In the genomic region with DNA sequence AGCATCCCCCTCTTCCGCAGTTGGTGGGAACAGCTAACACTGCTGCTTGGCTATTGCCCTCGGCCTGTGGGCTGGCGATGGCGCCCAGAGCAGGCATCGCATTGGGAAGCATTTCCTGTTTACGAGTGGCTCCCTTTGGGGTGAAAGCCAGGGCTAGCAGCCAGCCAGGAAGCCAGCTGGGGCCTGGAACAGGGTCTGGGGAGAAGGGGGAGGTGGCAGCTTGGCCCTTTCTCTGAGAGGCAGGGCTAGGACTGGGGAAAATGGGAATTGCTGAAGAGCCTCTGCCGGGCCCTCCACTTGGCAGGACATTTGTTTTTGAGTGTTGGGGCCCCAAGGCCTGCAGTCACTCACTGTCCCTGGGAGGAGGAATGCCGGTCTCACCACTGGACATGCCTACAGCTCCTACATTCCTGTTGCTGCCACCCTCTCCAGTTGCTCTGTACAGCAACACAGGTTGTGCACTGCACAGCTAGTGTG, we compare ENCODE assay signal across 9 cellular contexts. TPM values are rescaled to one million over a fixed set of nuclear protein-coding genes. Genes with fewer than 3 reads are reported as not detected.
DNase-seq lines count a peak whose midpoint lies in the region; ATAC-seq, FAIRE-seq and TF ChIP-seq lines count a peak whose summit lies in the region.
"Had no signal": no experiment of that assay in that cellular context is flagged by ENCODE, and none has a peak within 500 bp of the region (broad histone marks: within the 10 kb centered on the region; RNA-seq: fewer than 3 reads in every experiment).

No MANE protein-coding gene starts in this region.

- no peak overlapping the region for H3T11ph ChIP-seq in H9 (ENCODE audit: low read length)

- no peak overlapping the region for H2AFZ ChIP-seq in H9 (ENCODE audit: low read length)

- H3K4me1 ChIP-seq in H9 (ENCODE audit: insufficient read depth, low read length) (peaks cover 6% of the 10 kb centered on the region; the same call in 1 of the 2 replicates), kidney (ENCODE audit: control insufficient read depth in 1 of 2, insufficient read depth in 1 of 2, low read depth in 1 of 2, low read length in 2 of 2) (peaks cover 14 to 67% of the 10 kb centered on the region in 2 donors), stomach smooth muscle (ENCODE audit: control insufficient read depth, insufficient read depth, low read length) (peaks cover 89% of the 10 kb centered on the region)

- no peak overlapping the region for H4K8ac ChIP-seq in H9 (replicated peaks; ENCODE audit: insufficient read length, low read depth, low read length)

- H3K36me3 ChIP-seq in kidney (ENCODE audit: control insufficient read depth in 1 of 2, insufficient read depth in 2 of 2, low read length in 2 of 2) (no peaks in the 10 kb centered on the region), stomach smooth muscle (ENCODE audit: control insufficient read depth in 2 of 2, insufficient read depth in 2 of 2, low read length in 2 of 2) (peaks cover 0 to 3% of the 10 kb centered on the region in 2 donors)

- H4K91ac ChIP-seq in H9 (ENCODE audit: insufficient read length, low read depth, low read length): no peak overlapping the region

- H3K9me3 ChIP-seq in H9 (ENCODE audit: control insufficient read depth, low read depth, low read length): no peaks in the 10 kb centered on the region
- H3K9me3 ChIP-seq in kidney (ENCODE audit: control insufficient read depth in 1 of 2, low read length in 2 of 2): no peaks in the 10 kb centered on the region
- H3K9me3 ChIP-seq in stomach smooth muscle (ENCODE audit: control insufficient read depth in 2 of 2, low read length in 2 of 2): no peaks in the 10 kb centered on the region

- H2BK15ac ChIP-seq in H9 (ENCODE audit: low read depth, low read length): no peak overlapping the region

- H3K27me3 Mint-ChIP-seq in H9 (ENCODE audit: low read depth): peaks cover 2% of the 10 kb centered on the region; the same call in 1 of the 2 replicates
- H3K27me3 Mint-ChIP-seq: central memory CD8-positive, alpha-beta T cell had no signal

- H3K4me1 Mint-ChIP-seq in H9: peaks cover 18 to 27% of the 10 kb centered on the region in 2 experiments
- H3K4me1 Mint-ChIP-seq: central memory CD8-positive, alpha-beta T cell had no signal

- H3K9me3 Mint-ChIP-seq in H9: no peaks in the 10 kb centered on the region
- H3K9me3 Mint-ChIP-seq: central memory CD8-positive, alpha-beta T cell had no signal

- H3K18ac ChIP-seq in H9 (ENCODE audit: insufficient read length, low read depth, low read length): peak overlapping the region; percentile 8

- no peak overlapping the region for H2AK5ac ChIP-seq in H9 (ENCODE audit: insufficient read length, low read length)

- H3K79me1 ChIP-seq in H9 (ENCODE audit: insufficient read depth, low read depth, low read length, poor library complexity, severe bottlenecking): no peaks in the 10 kb centered on the region

- H2BK120ac ChIP-seq in H9 (ENCODE audit: low read depth, low read length, poor library complexity, severe bottlenecking): no peak overlapping the region

- H3K9ac ChIP-seq in H9 (ENCODE audit: extremely low read depth, insufficient read length, low read length) (no peak overlapping the region), kidney (ENCODE audit: low read length in 2 of 2) (no peak overlapping the region), stomach smooth muscle (ENCODE audit: low read length in 2 of 2) (peak overlapping the region; percentile 54 to 55)

- H2BK20ac ChIP-seq in H9 (ENCODE audit: low read depth, low read length, poor library complexity, severe bottlenecking): no peak overlapping the region

- H3K27ac Mint-ChIP-seq in H9: peak overlapping the region in 1 of 3 experiments; percentile 28; a peak in 3 of 7 replicates

- intact Hi-C loops in kidney (cut with DNase I): no loop called here

- H2BK12ac ChIP-seq in H9 (ENCODE audit: insufficient read length, low read depth, low read length): no peak overlapping the region

- TF ChIP-seq CTCF in H9 (conservative IDR thresholded peaks at IDR 0.05) (no peak), kidney (IDR thresholded peaks at IDR 0.05; ENCODE audit: borderline replicate concordance, extremely low read depth, insufficient read depth) (no peak)

- no peaks in the 10 kb centered on the region for H4K20me1 ChIP-seq in H9 (ENCODE audit: control insufficient read depth, insufficient read depth, insufficient read length)

- ATAC-seq in HG03196 (IDR thresholded peaks at IDR 0.05; ENCODE audit: unreplicated experiment): no peak
- no peak for ATAC-seq in HG02981 (IDR thresholded peaks at IDR 0.05; ENCODE audit: unreplicated experiment)

- DNase-seq in H9 (no peak), cerebellum (ENCODE audit: low spot score) (peak; percentile 83), kidney (peak; percentile 86), islet precursor cell (no peak)
- DNase-seq in stimulated activated CD4-positive, alpha-beta T cell treated with anti-CD3 and anti-CD28 coated beads, Interleukin-12 subunit alpha, Interleukin-12 subunit beta, amount 100 ng/mL, for 4 hours: no peak

- H3K4me3 ChIP-seq in kidney (ENCODE audit: low read length in 2 of 2) (no peak overlapping the region), stomach smooth muscle (ENCODE audit: low read length in 2 of 2) (peak overlapping the region in 1 of 2 donors; percentile 35)

- H3K56ac ChIP-seq in H9 (ENCODE audit: insufficient read length, low read depth, low read length): no peak overlapping the region

- H3K4me2 ChIP-seq in H9 (ENCODE audit: insufficient read depth, insufficient read length, low read length): no peak overlapping the region

- no peak overlapping the region for H3K14ac ChIP-seq in H9 (ENCODE audit: insufficient read depth, low read length)

- H3K27ac ChIP-seq in H9 (ENCODE audit: insufficient read length, low read depth, low read length) (no peak overlapping the region), kidney (ENCODE audit: low read depth in 2 of 2, low read length in 2 of 2) (peak overlapping the region; percentile 43 to 73), stomach smooth muscle (ENCODE audit: low read length) (peak overlapping the region; percentile 98)

- FAIRE-seq in kidney (lab: Jason Lieb, UNC): no peak

- no peak overlapping the region for H3K23ac ChIP-seq in H9 (ENCODE audit: insufficient read length, low read depth, low read length)

- no CpG with 5 or more reads among the region's 8 CpGs for WGBS in H9 (ENCODE audit: extremely low coverage, insufficient read length, low lambda C conversion rate)

- H3K27me3 ChIP-seq in H9 (ENCODE audit: insufficient read depth, low read length) (no peaks in the 10 kb centered on the region), stomach smooth muscle (ENCODE audit: control insufficient read depth in 1 of 2, insufficient read depth in 2 of 2, low read length in 2 of 2) (no peaks in the 10 kb centered on the region)

- H4K5ac ChIP-seq in H9 (ENCODE audit: insufficient read length, low read depth, low read length): no peak overlapping the region

- H3K23me2 ChIP-seq in H9 (ENCODE audit: insufficient read length, low read depth, low read length, poor library complexity, severe bottlenecking): peaks cover 7% of the 10 kb centered on the region

- no peak overlapping the region for H3K4ac ChIP-seq in H9 (ENCODE audit: low read depth, low read length)

- no peaks in the 10 kb centered on the region for H3K79me2 ChIP-seq in H9 (ENCODE audit: insufficient read depth, low read length)

- H2BK5ac ChIP-seq in H9 (ENCODE audit: insufficient read length, low read length): no peak overlapping the region

- H3K36me3 Mint-ChIP-seq in H9 (ENCODE audit: insufficient read depth in 1 of 3, low read depth in 3 of 3): peaks cover 0 to 2% (median 1%) of the 10 kb centered on the region in 3 experiments; a peak in 2 of 7 replicates

- H3K4me3 Mint-ChIP-seq in H9: no peak overlapping the region

RNA-seq across cellular contexts. Expression of a gene that starts 2.5 kb away (rescaled TPM):
- total RNA-seq in H9 (2021): 41.0 and 42.5 TPM in 2 replicates
- 49.0 TPM for total RNA-seq in cerebellum
- total RNA-seq in kidney: 33.0 TPM
- polyA plus RNA-seq in kidney (ENCODE audit: insufficient read depth, low read depth, low replicate concordance): 19.2 TPM

RNA-seq across cellular contexts. Expression of a gene that starts 41.9 kb away (rescaled TPM):
- total RNA-seq in H9 (2021) (4.2 and 4.4 TPM in 2 replicates), cerebellum (4.1 TPM), kidney (7.4 TPM)
- polyA plus RNA-seq in kidney (ENCODE audit: insufficient read depth, low read depth, low replicate concordance): 5.9 TPM

Comparison
In these comparisons a context has a peak if more than half of its experiments do, and no peak if none do; other contexts are left out.
1. DNase-seq: peak in cerebellum (single experiment) and kidney (single experiment); none in H9 (single experiment), islet precursor cell (single experiment) and stimulated activated CD4-positive, alpha-beta T cell treated with anti-CD3 and anti-CD28 coated beads, Interleukin-12 subunit alpha, Interleukin-12 subunit beta, amount 100 ng/mL, for 4 hours (single experiment).
2. H3K9ac ChIP-seq: peak in stomach smooth muscle (2 of 2); none in H9 (single experiment) and kidney (0 of 2).